ENCODE assay signal across 19 cellular contexts in genomic region chr10:4109469-4109868, GRCh38.
"Had no signal": no experiment of that assay in that cellular context is flagged by ENCODE, and none has a peak within 500 bp of the region (broad histone marks: within the 10 kb centered on the region; RNA-seq: fewer than 3 reads in every experiment).

No MANE protein-coding gene starts in this region.

- DNase-seq: activated CD4-positive, alpha-beta T cell treated with anti-CD3 and anti-CD28 coated beads for 1 hour; activated CD4-positive, alpha-beta T cell treated with anti-CD3 and anti-CD28 coated beads, Interleukin-2, amount 50 U/mL, for 4 hours; activated gamma-delta T cell; endodermal cell; erythroblast; foreskin melanocyte; head of caudate nucleus; kidney glomerular epithelial cell; mesendoderm; naive thymus-derived CD8-positive, alpha-beta T cell; ovary; psoas muscle; right lobe of liver; stimulated activated CD4-positive, alpha-beta T cell treated with anti-CD3 and anti-CD28 coated beads, Interleukin-4, amount 100 ng/mL, for 24 hours; stomach; SW 1271; T-helper 2 cell; trophoblast cell had no signal

- H3K4me3 ChIP-seq: ovary, psoas muscle, right lobe of liver, stomach, vagina had no signal
